8 cellular contexts compared by ENCODE assay signal in the genomic region with DNA sequence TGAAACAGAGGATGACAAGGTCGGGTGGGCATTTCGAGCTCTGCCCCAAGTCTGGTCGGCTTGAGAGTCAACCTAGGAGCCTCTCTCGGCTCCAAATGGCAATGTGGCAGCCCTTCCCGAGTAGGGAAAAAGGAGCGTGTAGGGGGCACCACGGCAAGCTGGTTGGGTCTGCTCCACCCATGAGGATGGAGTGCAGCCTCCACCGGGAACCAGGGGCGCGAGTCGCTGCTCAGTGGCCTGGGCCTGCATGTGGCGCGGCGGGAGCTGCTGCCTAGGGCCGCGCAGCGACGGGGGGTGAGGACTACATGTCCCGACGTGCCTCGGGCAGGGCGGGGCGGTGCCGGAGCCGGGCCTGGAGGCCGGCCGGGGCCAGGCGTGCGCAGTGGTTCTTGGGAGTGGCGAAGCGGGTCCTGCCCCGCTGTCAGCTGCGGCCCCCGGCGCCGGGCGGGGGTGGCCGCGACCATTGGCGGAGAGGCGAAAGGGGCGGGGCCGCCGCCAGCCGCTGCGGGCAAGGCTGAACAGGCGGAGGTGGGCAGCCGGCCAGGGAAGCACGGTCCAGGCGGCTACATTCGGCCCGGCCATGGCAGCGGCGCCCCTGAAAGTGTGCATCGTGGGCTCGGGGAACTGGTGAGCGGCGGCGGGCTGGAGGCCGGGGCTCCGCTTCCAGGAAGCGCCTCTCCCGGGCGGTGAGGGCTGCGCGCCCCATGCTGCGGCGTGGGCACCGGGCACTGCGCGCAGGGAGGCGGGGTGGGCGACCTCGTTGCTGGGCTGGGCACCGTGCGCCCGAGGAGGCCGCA. TPM values are rescaled to one million over a fixed set of nuclear protein-coding genes. Genes with fewer than 3 reads are reported as not detected.
DNase-seq lines count a peak whose midpoint lies in the region; ATAC-seq, FAIRE-seq and TF ChIP-seq lines count a peak whose summit lies in the region.

TSS of gene GPD1L (plus strand) at position 489 of the 797 bp plus-strand sequence. CDS start at position 581, 92 bp downstream.

- FAIRE-seq in H54 (lab: Jason Lieb, UNC), result no peak

- peak within 1 kb of the TSS; percentile 96 for H3K4me3 Mint-ChIP-seq in natural killer cell treated with Interleukin-12 subunit alpha and Interleukin-12 subunit beta and Interleukin-15 and Interleukin-18, amount 100 ng/mL, for 72 hours

- peak; percentile 100 for ATAC-seq in natural killer cell treated with Interleukin-12 subunit alpha and Interleukin-12 subunit beta and Interleukin-15 and Interleukin-18, amount 100 ng/mL, for 72 hours

- H3K4me1 Mint-ChIP-seq in natural killer cell treated with Interleukin-12 subunit alpha and Interleukin-12 subunit beta and Interleukin-15 and Interleukin-18, amount 100 ng/mL, for 72 hours (ENCODE audit: low read depth in 2 of 2), result peaks cover 24% of the 10 kb centered on the region in 2 donors

- peak within 1 kb of the TSS; percentile 71 to 80 for H3K27ac Mint-ChIP-seq in natural killer cell treated with Interleukin-12 subunit alpha and Interleukin-12 subunit beta and Interleukin-15 and Interleukin-18, amount 100 ng/mL, for 72 hours

- peak; percentile 93 for DNase-seq in EH (ENCODE audit: low read depth)
- DNase-seq in H54 (ENCODE audit: insufficient read length, low spot score), result peak; percentile 95
- DNase-seq in LoVo (ENCODE audit: low spot score), result peak; percentile 97
- peak; percentile 91 for DNase-seq in activated T-helper 9 cell treated with anti-CD3 and anti-CD28 coated beads, Interleukin-2, amount 50 U/mL, for 16 hours (ENCODE audit: low read depth)
- DNase-seq in fibroblast of peridontal ligament (ENCODE audit: extremely low read depth), result peak; percentile 84
- DNase-seq in natural killer cell treated with Interleukin-12 subunit alpha and Interleukin-12 subunit beta and Interleukin-15 and Interleukin-18, amount 100 ng/mL, for 72 hours (ENCODE audit: low spot score), result peak; percentile 97
- peak; percentile 92 for DNase-seq in stimulated activated naive CD4-positive, alpha-beta T cell treated with Interleukin-2 at 50 U/mL for 16 hours (lab: John Stamatoyannopoulos, UW)

- H3K36me3 Mint-ChIP-seq in natural killer cell treated with Interleukin-12 subunit alpha and Interleukin-12 subunit beta and Interleukin-15 and Interleukin-18, amount 100 ng/mL, for 72 hours, result peaks cover 10% of the 10 kb centered on the region

- no peaks in the 10 kb centered on the region for H3K27me3 Mint-ChIP-seq in natural killer cell treated with Interleukin-12 subunit alpha and Interleukin-12 subunit beta and Interleukin-15 and Interleukin-18, amount 100 ng/mL, for 72 hours

- TF ChIP-seq POLR2A in H54 (IDR thresholded peaks at IDR 0.05; ENCODE audit: low read depth, low read length), result peak; percentile 64
- TF ChIP-seq POLR2A in Raji (IDR thresholded peaks at IDR 0.05; ENCODE audit: insufficient read depth, low read depth, low read length), result peak; percentile 74

- peaks cover 8% of the 10 kb centered on the region for H3K9me3 Mint-ChIP-seq in natural killer cell treated with Interleukin-12 subunit alpha and Interleukin-12 subunit beta and Interleukin-15 and Interleukin-18, amount 100 ng/mL, for 72 hours

RNA-seq across cellular contexts. Expression of gene GPD1L, which starts in this region (rescaled TPM):
- total RNA-seq in natural killer cell treated with Interleukin-12 subunit alpha and Interleukin-12 subunit beta and Interleukin-15 and Interleukin-18, amount 100 ng/mL, for 72 hours, result 10 to 100 TPM in 1 of 2 donors, 1 to 10 TPM in 1; 8.8 to 18.4 TPM

Comparison
In these comparisons a context has a peak if more than half of its experiments do, and no peak if none do; other contexts are left out.
1. Peak in every context shown above with its lines: DNase-seq and ATAC-seq.